9 cellular contexts compared by ENCODE assay signal in genomic region chr21:34668803-34669148, GRCh38. TPM values are rescaled to one million over a fixed set of nuclear protein-coding genes. Genes with fewer than 3 reads are reported as not detected.
DNase-seq lines count a peak whose midpoint lies in the region; ATAC-seq, FAIRE-seq and TF ChIP-seq lines count a peak whose summit lies in the region.
"Had no signal": no experiment of that assay in that cellular context is flagged by ENCODE, and none has a peak within 500 bp of the region (broad histone marks: within the 10 kb centered on the region; RNA-seq: fewer than 3 reads in every experiment).

TSS of gene CLIC6 (plus strand) at chr21:34668994. CDS start at chr21:34669389, 395 bp downstream.

- POLR2A ChIA-PET in HepG2 (lab: Yijun Ruan, JAX): no interaction called here

- peak within 1 kb of the TSS; percentile 51 for H3K4me2 ChIP-seq in HepG2 (ENCODE audit: low read depth, low read length)

- TF ChIP-seq RAD21 in HepG2 (CRISPR knock-in tag; IDR thresholded peaks at IDR 0.05): no peak

- no peak for DNase-seq in brain microvascular endothelial cell
- no peak for DNase-seq in HepG2 (ENCODE audit: low spot score)
- no peak for DNase-seq in activated CD4-positive, CD25-positive, alpha-beta regulatory T cell (lab: John Stamatoyannopoulos, UW)
- DNase-seq in HCEC 1CT: no peak
- DNase-seq: NCI-H510A treated with DMSO at 0.1 percent for 48 hours had no signal

- H3K27me3 ChIP-seq in HUES6 (ENCODE audit: control insufficient read depth, insufficient read depth, low read length) (peaks cover 74% of the 10 kb centered on the region), brain microvascular endothelial cell (replicated peaks) (peaks cover 56% of the 10 kb centered on the region), HepG2 (ENCODE audit: control insufficient read depth in 1 of 2, insufficient read depth in 2 of 2, low read length in 2 of 2) (peaks cover 7 to 56% of the 10 kb centered on the region in 2 experiments; a peak in 4 of 5 replicates), subcutaneous abdominal adipose tissue (ENCODE audit: control insufficient read depth in 5 of 5, insufficient read depth in 4 of 5, low read length in 5 of 5) (peaks cover 0 to 39% (median 28%) of the 10 kb centered on the region in 5 donors)

- no peak for FAIRE-seq in HepG2 (lab: Jason Lieb, UNC)

- no TSS peak for BruUV-seq in HepG2 (replicated peaks; lab: Mats Ljungman, UMichigan)

- ATAC-seq in HepG2 (peak; percentile 20; the same call in 2 of the 3 replicates), GM21360 (IDR thresholded peaks at IDR 0.05; ENCODE audit: unreplicated experiment) (no peak), esophagus mucosa (no peak)

- no peaks in the 10 kb centered on the region for H4K20me1 ChIP-seq in HepG2 (ENCODE audit: insufficient read depth, low read length)

- no peaks in the 10 kb centered on the region for H3K79me2 ChIP-seq in HepG2 (ENCODE audit: insufficient read depth, low read length)

- 11% methylated on average over 17 of the region's 18 CpGs for WGBS in HepG2 (ENCODE audit: low lambda C conversion rate)

- no peak for TF ChIP-seq POLR2A in HepG2 (IDR thresholded peaks at IDR 0.05; ENCODE audit: insufficient read depth in 1 of 2, low read depth in 2 of 2, low read length in 2 of 2)

- H2AFZ ChIP-seq in HepG2 (ENCODE audit: low read length): no peak within 1 kb of the TSS

- H3K9me3 ChIP-seq in HUES6 (ENCODE audit: control insufficient read depth, insufficient read depth, low read depth, low read length): no peaks in the 10 kb centered on the region
- H3K9me3 ChIP-seq in HepG2 (ENCODE audit: low read length): no peaks in the 10 kb centered on the region
- H3K9me3 ChIP-seq in subcutaneous abdominal adipose tissue (ENCODE audit: control insufficient read depth in 5 of 5, low read length in 5 of 5): no peaks in the 10 kb centered on the region

- in situ Hi-C loops in brain microvascular endothelial cell (cut with HindIII; ENCODE audit: low pct_ligation_motif_present, low sequenced_read_pairs) (no loop called here), HepG2 (cut with HindIII; ENCODE audit: extremely low pct_ligation_motif_present, low pct_unique_long_range_greater_than_20kb) (no loop called here)

- peak within 1 kb of the TSS; percentile 52 for H3K9ac ChIP-seq in HUES6 (ENCODE audit: low read length)
- H3K9ac ChIP-seq in HepG2 (ENCODE audit: insufficient read depth, low read depth, low read length): no peak within 1 kb of the TSS
- H3K9ac ChIP-seq in subcutaneous abdominal adipose tissue (ENCODE audit: low read length in 5 of 5): peak within 1 kb of the TSS in 2 of 5 donors; percentile 53 to 64

- H3K4me1 ChIP-seq in HUES6 (ENCODE audit: control insufficient read depth, insufficient read depth, low read length) (peaks cover 3% of the 10 kb centered on the region; the same call in 1 of the 2 replicates), HepG2 (ENCODE audit: insufficient read depth, low read length) (peaks cover 14% of the 10 kb centered on the region), subcutaneous abdominal adipose tissue (ENCODE audit: control insufficient read depth in 5 of 5, insufficient read depth in 5 of 5, low read length in 5 of 5) (peaks cover 0 to 26% (median 19%) of the 10 kb centered on the region in 5 donors)

- no peak for TF ChIP-seq EP300 in HepG2 (IDR thresholded peaks at IDR 0.05; ENCODE audit: low read depth in 2 of 2, low read length in 2 of 2)
- no peak for TF ChIP-seq EP300 in HepG2 (CRISPR knock-in tag; IDR thresholded peaks at IDR 0.05; ENCODE audit: borderline replicate concordance)

- peak within 1 kb of the TSS; percentile 70 for H3K4me3 ChIP-seq in HUES6 (ENCODE audit: low read depth, low read length)
- peak within 1 kb of the TSS; percentile 26 for H3K4me3 ChIP-seq in brain microvascular endothelial cell (ENCODE audit: low read depth, low read length)
- H3K4me3 ChIP-seq in HepG2 (replicated peaks in 1 of 3; ENCODE audit: insufficient read depth in 1 of 3, low read depth in 2 of 3, low read length in 3 of 3): peak within 1 kb of the TSS in 2 of 3 experiments; percentile 38 to 54; a peak in 3 of 6 replicates
- peak within 1 kb of the TSS in 4 of 5 donors; percentile 39 to 65 (median 52) for H3K4me3 ChIP-seq in subcutaneous abdominal adipose tissue (ENCODE audit: low read depth in 1 of 5, low read length in 5 of 5)

- H3K27ac ChIP-seq in HUES6 (ENCODE audit: low read depth, low read length): no peak within 1 kb of the TSS
- no peak within 1 kb of the TSS for H3K27ac ChIP-seq in brain microvascular endothelial cell
- no peak within 1 kb of the TSS for H3K27ac ChIP-seq in HepG2 (ENCODE audit: extremely low read length, insufficient read depth, low read length)
- H3K27ac ChIP-seq in subcutaneous abdominal adipose tissue (ENCODE audit: low read depth, low read length): no peak within 1 kb of the TSS

- CTCF ChIA-PET in HepG2 (lab: Yijun Ruan, JAX; ENCODE audit: low intra/inter-chr PET ratio, low total read pairs): no interaction called here

- TF ChIP-seq CTCF in brain microvascular endothelial cell (IDR thresholded peaks at IDR 0.05; ENCODE audit: low read depth, low read length, missing control alignments) (no peak), HepG2 (CRISPR knock-in tag; IDR thresholded peaks at IDR 0.05) (no peak)

- intact Hi-C loops in HepG2 (cut with micrococcal nuclease; ENCODE audit: unreplicated experiment): no loop called here

- H3K36me3 ChIP-seq in HUES6 (ENCODE audit: control insufficient read depth, insufficient read depth, low read length) (no peaks in the 10 kb centered on the region), brain microvascular endothelial cell (replicated peaks) (no peaks in the 10 kb centered on the region), HepG2 (replicated peaks in 1 of 2; ENCODE audit: control insufficient read depth in 1 of 2, insufficient read depth in 2 of 2, low read length in 2 of 2) (no peaks in the 10 kb centered on the region), subcutaneous abdominal adipose tissue (ENCODE audit: control insufficient read depth in 5 of 5, insufficient read depth in 5 of 5, low read length in 5 of 5) (no peaks in the 10 kb centered on the region)

TF ChIP-seq in HepG2, 621 proteins besides CTCF, POLR2A, EP300 and RAD21:
- no peak for TF ChIP-seq SCMH1 (CRISPR knock-in tag; IDR thresholded peaks at IDR 0.05; ENCODE audit: borderline replicate concordance)
- TF ChIP-seq ZNF850 (CRISPR knock-in tag; conservative IDR thresholded peaks at IDR 0.05): no peak
- TF ChIP-seq SPEN (CRISPR knock-in tag; IDR thresholded peaks at IDR 0.05; ENCODE audit: low read depth): no peak

RNA-seq across cellular contexts. Expression of gene CLIC6, which starts in this region (rescaled TPM):
- total RNA-seq in HepG2 (2016; rRNA removed; fragmentation: Illumina TruSeq; extraction: Trizol): not detected in 2 replicates
- total RNA-seq in HepG2 (2016; cell fraction: cytosol; rRNA removed; fragmentation: Illumina TruSeq; extraction: Trizol; ENCODE audit: low read depth): not detected in 2 replicates
- not detected in 2 replicates for total RNA-seq in HepG2 (2016; cell fraction: insoluble cytoplasmic fraction; rRNA removed; fragmentation: Illumina TruSeq; extraction: Trizol)
- total RNA-seq in HepG2 (2016; cell fraction: membrane; rRNA removed; fragmentation: Illumina TruSeq; extraction: Trizol): not detected in 2 replicates
- total RNA-seq in HepG2 (2016; cell fraction: nucleus; rRNA removed; fragmentation: Illumina TruSeq; extraction: Trizol): not detected in 2 replicates
- polyA plus RNA-seq in HepG2 (2011; rRNA removed): not detected in 2 replicates
- not detected in 2 replicates for polyA plus RNA-seq in HepG2 (2011; cell fraction: cytosol; rRNA removed)
- polyA plus RNA-seq in HepG2 (2011; cell fraction: nucleus; rRNA removed): not detected in 2 replicates
- not detected in 2 replicates for polyA plus RNA-seq in HepG2 (2012)
- not detected in 2 replicates for polyA plus RNA-seq in HepG2 (2016; cell fraction: cytosol; fragmentation: Illumina TruSeq; extraction: Trizol; ENCODE audit: low read depth)
- not detected in 2 replicates for polyA plus RNA-seq in HepG2 (2016; cell fraction: insoluble cytoplasmic fraction; fragmentation: Illumina TruSeq; extraction: Trizol; ENCODE audit: low read depth)
- not detected in 2 replicates for polyA plus RNA-seq in HepG2 (2016; cell fraction: membrane; fragmentation: Illumina TruSeq; extraction: Trizol; ENCODE audit: low read depth)
- polyA plus RNA-seq in HepG2 (2016; cell fraction: nucleus; fragmentation: Illumina TruSeq; extraction: Trizol; ENCODE audit: insufficient read depth, low read depth): not detected in 2 replicates
- polyA minus RNA-seq in HepG2 (2011; rRNA and poly(A)+ RNA removed; ENCODE audit: low replicate concordance): not detected in 2 replicates
- polyA minus RNA-seq in HepG2 (2011; cell fraction: cytosol; rRNA and poly(A)+ RNA removed): not detected in 2 replicates
- polyA minus RNA-seq in HepG2 (2011; cell fraction: nucleus; rRNA and poly(A)+ RNA removed): not detected in 2 replicates
- total RNA-seq in esophagus mucosa: 0.60 TPM

Comparison
In these comparisons a context has a peak if more than half of its experiments do, and no peak if none do; other contexts are left out.
1. Peak in ATAC-seq, H3K4me3 ChIP-seq and H3K4me2 ChIP-seq in HepG2; RNA of the gene not detected or under 1 TPM.